ENCODE assay signal across 29 cellular contexts in genomic region chr1:19351858-19352257, GRCh38. TPM values are rescaled to one million over a fixed set of nuclear protein-coding genes. Genes with fewer than 3 reads are reported as not detected.
DNase-seq lines count a peak whose midpoint lies in the region; ATAC-seq and TF ChIP-seq lines count a peak whose summit lies in the region.
"Had no signal": no experiment of that assay in that cellular context is flagged by ENCODE, and none has a peak within 500 bp of the region (broad histone marks: within the 10 kb centered on the region; RNA-seq: fewer than 3 reads in every experiment).

No MANE protein-coding gene starts in this region.

- H3K9me3 ChIP-seq in breast epithelium, result no peaks in the 10 kb centered on the region
- no peaks in the 10 kb centered on the region for H3K9me3 ChIP-seq in esophagus (ENCODE audit: control insufficient read depth in 2 of 2, insufficient read depth in 1 of 2, low read depth in 1 of 2, low read length in 1 of 2)
- no peaks in the 10 kb centered on the region for H3K9me3 ChIP-seq in ovary
- H3K9me3 ChIP-seq in uterus, result no peaks in the 10 kb centered on the region
- H3K9me3 ChIP-seq in naive thymus-derived CD4-positive, alpha-beta T cell (ENCODE audit: control insufficient read depth in 2 of 3, low read length in 3 of 3), result no peaks in the 10 kb centered on the region
- H3K9me3 ChIP-seq: A549, ascending aorta, thoracic aorta had no signal

- POLR2A ChIA-PET in MCF 10A (lab: Yijun Ruan, JAX), result no interaction called here
- POLR2A ChIA-PET in naive thymus-derived CD4-positive, alpha-beta T cell (lab: Charles Lee), result interaction anchor here (1.0 kb wide), 1 partner anchor 134 kb away, joined by 3 read pairs; no protein-coding TSS in a partner anchor

- H3K27me3 Mint-ChIP-seq in MCF 10A (ENCODE audit: insufficient read depth, unreplicated experiment), result no peaks in the 10 kb centered on the region
- no peaks in the 10 kb centered on the region for H3K27me3 Mint-ChIP-seq in T-helper 2 cell treated with Interferon-gamma antibody and Interleukin-4, amounts not matched to agents 5 μg/mL and 100 μg/mL, for 36 hours (ENCODE audit: low read depth)
- H3K27me3 Mint-ChIP-seq in naive thymus-derived CD4-positive, alpha-beta T cell, result no peaks in the 10 kb centered on the region
- H3K27me3 Mint-ChIP-seq: activated naive CD8-positive, alpha-beta T cell treated with anti-CD3 and anti-CD28 coated beads for 36 hours; CD4-positive, alpha-beta memory T cell; natural killer cell treated with Interleukin-12 subunit alpha and Interleukin-12 subunit beta and Interleukin-15 and Interleukin-18, amount 100 ng/mL, for 72 hours had no signal

- BruUV-seq in MCF 10A (replicated peaks; lab: Mats Ljungman, UMichigan), result no TSS peak

- no peaks in the 10 kb centered on the region for H3K9me3 Mint-ChIP-seq in MCF 10A (ENCODE audit: unreplicated experiment)
- no peaks in the 10 kb centered on the region for H3K9me3 Mint-ChIP-seq in T-helper 2 cell treated with Interferon-gamma antibody and Interleukin-4, amounts not matched to agents 5 μg/mL and 100 μg/mL, for 36 hours
- H3K9me3 Mint-ChIP-seq in naive thymus-derived CD4-positive, alpha-beta T cell, result no peaks in the 10 kb centered on the region
- H3K9me3 Mint-ChIP-seq: activated naive CD8-positive, alpha-beta T cell treated with anti-CD3 and anti-CD28 coated beads for 36 hours; activated T-helper 2 cell treated with anti-CD3 and anti-CD28 coated beads, Interferon-gamma antibody, Interleukin-2, Interleukin-4, amounts not matched to agents 10 μg/mL and 5 μg/mL and 100 μg/mL, durations not matched to agents 14 hours and 24 hours and 36 hours; CD4-positive, alpha-beta memory T cell; natural killer cell treated with Interleukin-12 subunit alpha and Interleukin-12 subunit beta and Interleukin-15 and Interleukin-18, amount 100 ng/mL, for 72 hours had no signal

- TF ChIP-seq CTCF in breast epithelium (IDR thresholded peaks at IDR 0.05), result no peak
- no peak for TF ChIP-seq CTCF in MCF 10A (IDR thresholded peaks at IDR 0.05; ENCODE audit: unreplicated experiment)
- no peak for TF ChIP-seq CTCF in ovary (IDR thresholded peaks at IDR 0.05)
- no peak for TF ChIP-seq CTCF in uterus (IDR thresholded peaks at IDR 0.05)

- H3K4me1 Mint-ChIP-seq in MCF 10A (ENCODE audit: insufficient read depth, unreplicated experiment), result no peaks in the 10 kb centered on the region
- H3K4me1 Mint-ChIP-seq in T-helper 2 cell treated with Interferon-gamma antibody and Interleukin-4, amounts not matched to agents 5 μg/mL and 100 μg/mL, for 36 hours (ENCODE audit: low read depth), result peaks cover 2% of the 10 kb centered on the region
- peaks cover 0 to 6% (median 0%) of the 10 kb centered on the region in 7 donors for H3K4me1 Mint-ChIP-seq in naive thymus-derived CD4-positive, alpha-beta T cell
- H3K4me1 Mint-ChIP-seq: activated naive CD8-positive, alpha-beta T cell treated with anti-CD3 and anti-CD28 coated beads for 36 hours had no signal

- H3K27ac Mint-ChIP-seq in MCF 10A (ENCODE audit: low read depth, unreplicated experiment), result no peak overlapping the region
- no peak overlapping the region for H3K27ac Mint-ChIP-seq in T-helper 2 cell treated with Interferon-gamma antibody and Interleukin-4, amounts not matched to agents 5 μg/mL and 100 μg/mL, for 36 hours
- H3K27ac Mint-ChIP-seq in naive thymus-derived CD4-positive, alpha-beta T cell, result peak overlapping the region in 1 of 9 donors; percentile 59
- H3K27ac Mint-ChIP-seq: activated T-helper 2 cell treated with anti-CD3 and anti-CD28 coated beads, Interferon-gamma antibody, Interleukin-2, Interleukin-4, amounts not matched to agents 10 μg/mL and 5 μg/mL and 100 μg/mL, durations not matched to agents 14 hours and 24 hours and 36 hours had no signal

- no peak for DNase-seq in breast epithelium (ENCODE audit: low spot score in 2 of 2)
- no peak for DNase-seq in MCF 10A (ENCODE audit: unreplicated experiment)
- peak in 3 of 5 donors; percentile 39 to 75 (median 63) for DNase-seq in ovary
- peak; percentile 63 to 77 for DNase-seq in uterus
- DNase-seq in NCI-H748 treated with DMSO at 0.1 percent for 48 hours (lab: John Stamatoyannopoulos, UW), result no peak
- DNase-seq in T-helper 2 cell treated with Interferon-gamma antibody and Interleukin-4, amounts not matched to agents 5 μg/mL and 100 μg/mL, for 36 hours (ENCODE audit: low spot score), result no peak
- no peak for DNase-seq in naive thymus-derived CD4-positive, alpha-beta T cell
- DNase-seq: activated CD4-positive, alpha-beta T cell treated with anti-CD3 and anti-CD28 coated beads, Interleukin-2, amount 50 U/mL, for 1 hour; activated naive CD8-positive, alpha-beta T cell treated with anti-CD3 and anti-CD28 coated beads for 36 hours; AML-193; caudate nucleus; CD4-positive, alpha-beta memory T cell; islet precursor cell; midbrain; NCI-H1048; NCI-H187; NCI-H2171; NCI-H524 treated with DMSO at 0.1 percent for 48 hours; PC-9; SHP77; stimulated activated CD4-positive, alpha-beta T cell treated with anti-CD3 and anti-CD28 coated beads, Interleukin-4, amount 100 ng/mL, for 1 hour; T-helper 9 cell; WERI-Rb-1 had no signal

- H3K4me3 Mint-ChIP-seq in MCF 10A (ENCODE audit: unreplicated experiment), result no peak overlapping the region
- H3K4me3 Mint-ChIP-seq in T-helper 2 cell treated with Interferon-gamma antibody and Interleukin-4, amounts not matched to agents 5 μg/mL and 100 μg/mL, for 36 hours, result no peak overlapping the region
- H3K4me3 Mint-ChIP-seq in naive thymus-derived CD4-positive, alpha-beta T cell, result no peak overlapping the region
- H3K4me3 Mint-ChIP-seq: activated naive CD8-positive, alpha-beta T cell treated with anti-CD3 and anti-CD28 coated beads for 36 hours; CD4-positive, alpha-beta memory T cell; natural killer cell treated with Interleukin-12 subunit alpha and Interleukin-12 subunit beta and Interleukin-15 and Interleukin-18, amount 100 ng/mL, for 72 hours had no signal

- intact Hi-C loops in breast epithelium (cut with DNase I; ENCODE audit: low total_unique reads), result no loop called here
- intact Hi-C loops in MCF 10A (cut with micrococcal nuclease), result no loop called here
- intact Hi-C loops in ovary (cut with DNase I), result no loop called here
- intact Hi-C loops in uterus (cut with DNase I; ENCODE audit: low total_unique reads), result no loop called here
- intact Hi-C loops in naive thymus-derived CD4-positive, alpha-beta T cell (cut with micrococcal nuclease), result no loop called here

- H3K36me3 ChIP-seq in breast epithelium (no peaks in the 10 kb centered on the region), esophagus (ENCODE audit: control insufficient read depth in 2 of 2, insufficient read depth in 2 of 2, low read length in 1 of 2) (peaks cover 12 to 44% of the 10 kb centered on the region in 2 donors), ovary (no peaks in the 10 kb centered on the region), uterus (no peaks in the 10 kb centered on the region)
- H3K36me3 ChIP-seq in naive thymus-derived CD4-positive, alpha-beta T cell (ENCODE audit: control insufficient read depth in 2 of 3, insufficient read depth in 3 of 3, low read length in 3 of 3), result peaks cover 22 to 88% (median 41%) of the 10 kb centered on the region in 3 experiments

- H3K27ac ChIP-seq in breast epithelium (peak overlapping the region; percentile 8 to 70), esophagus (ENCODE audit: low read depth in 2 of 2, low read length in 1 of 2) (peak overlapping the region; percentile 4 to 28), ovary (peak overlapping the region in 1 of 2 donors; percentile 11), uterus (peak overlapping the region; percentile 52 to 74)
- H3K27ac ChIP-seq in naive thymus-derived CD4-positive, alpha-beta T cell (ENCODE audit: low read depth, low read length), result no peak overlapping the region
- H3K27ac ChIP-seq: A549, ascending aorta, PC-9, thoracic aorta, WERI-Rb-1 had no signal

- TF ChIP-seq EP300 in ovary (IDR thresholded peaks at IDR 0.05), result no peak

- CTCF ChIA-PET in MCF 10A (lab: Yijun Ruan, JAX), result interaction anchor here (0.6 to 2.3 kb wide), 2 partner anchors 10 to 143 kb away, joined by 3 to 10 read pairs; no protein-coding TSS in a partner anchor
- CTCF ChIA-PET in naive thymus-derived CD4-positive, alpha-beta T cell (lab: Charles Lee), result no interaction called here

- ATAC-seq in naive thymus-derived CD4-positive, alpha-beta T cell, result no peak
- ATAC-seq: A549; natural killer cell treated with Interleukin-12 subunit alpha and Interleukin-12 subunit beta and Interleukin-15 and Interleukin-18, amount 100 ng/mL, for 72 hours had no signal

- H3K27me3 ChIP-seq in breast epithelium (no peaks in the 10 kb centered on the region), esophagus (ENCODE audit: control insufficient read depth in 1 of 2, insufficient read depth in 2 of 2, low read length in 2 of 2) (no peaks in the 10 kb centered on the region), ovary (no peaks in the 10 kb centered on the region), uterus (no peaks in the 10 kb centered on the region)
- no peaks in the 10 kb centered on the region for H3K27me3 ChIP-seq in naive thymus-derived CD4-positive, alpha-beta T cell (ENCODE audit: control insufficient read depth in 2 of 2, insufficient read depth in 2 of 2, low read length in 2 of 2)
- H3K27me3 ChIP-seq: ascending aorta had no signal

- no peak overlapping the region for H3K4me3 ChIP-seq in breast epithelium
- H3K4me3 ChIP-seq in esophagus (ENCODE audit: low read depth in 1 of 2, low read length in 2 of 2), result no peak overlapping the region
- no peak overlapping the region for H3K4me3 ChIP-seq in ovary
- no peak overlapping the region for H3K4me3 ChIP-seq in uterus
- no peak overlapping the region for H3K4me3 ChIP-seq in naive thymus-derived CD4-positive, alpha-beta T cell (ENCODE audit: low read length)
- H3K4me3 ChIP-seq: A549, ascending aorta, PC-9, thoracic aorta had no signal

- peaks cover 0 to 8% of the 10 kb centered on the region in 2 donors for H3K4me1 ChIP-seq in breast epithelium
- peaks cover 4 to 24% of the 10 kb centered on the region in 2 donors for H3K4me1 ChIP-seq in esophagus (ENCODE audit: control insufficient read depth in 2 of 2, insufficient read depth in 2 of 2, low read length in 1 of 2)
- H3K4me1 ChIP-seq in ovary (ENCODE audit: insufficient read depth), result peaks cover 15% of the 10 kb centered on the region
- peaks cover 0 to 6% of the 10 kb centered on the region in 2 donors for H3K4me1 ChIP-seq in uterus
- no peaks in the 10 kb centered on the region for H3K4me1 ChIP-seq in naive thymus-derived CD4-positive, alpha-beta T cell (ENCODE audit: control insufficient read depth in 2 of 2, insufficient read depth in 2 of 2, low read length in 2 of 2)
- H3K4me1 ChIP-seq: A549, ascending aorta had no signal

- 68 to 77% methylated on average over 11 of the region's 11 CpGs for WGBS in esophagus, 2 donors
- WGBS in ovary, 3 donors, result 45 to 51% (median 46%) methylated on average over 11 of the region's 11 CpGs

- no peak for TF ChIP-seq POLR2A in breast epithelium (IDR thresholded peaks at IDR 0.05)
- TF ChIP-seq POLR2A in ovary (IDR thresholded peaks at IDR 0.05), result no peak
- TF ChIP-seq POLR2A in uterus (IDR thresholded peaks at IDR 0.05), result no peak

- peaks cover 56% of the 10 kb centered on the region for H3K36me3 Mint-ChIP-seq in MCF 10A (ENCODE audit: insufficient read depth, unreplicated experiment)
- H3K36me3 Mint-ChIP-seq in T-helper 2 cell treated with Interferon-gamma antibody and Interleukin-4, amounts not matched to agents 5 μg/mL and 100 μg/mL, for 36 hours (ENCODE audit: low read depth), result peaks cover 40% of the 10 kb centered on the region
- H3K36me3 Mint-ChIP-seq in naive thymus-derived CD4-positive, alpha-beta T cell, result peaks cover 5 to 44% (median 13%) of the 10 kb centered on the region in 5 donors
- H3K36me3 Mint-ChIP-seq: natural killer cell treated with Interleukin-12 subunit alpha and Interleukin-12 subunit beta and Interleukin-15 and Interleukin-18, amount 100 ng/mL, for 72 hours had no signal

RNA-seq across cellular contexts. Expression of gene SLC66A1, which starts 39.7 kb away (rescaled TPM):
- 10 to 100 TPM in 2 of 3 donors, 1 to 10 TPM in 1; 6.2 to 13.9 (median 13.1) TPM for total RNA-seq in breast epithelium
- 16.2 and 20.2 TPM in 2 replicates for total RNA-seq in MCF 10A (2022)
- 1 to 10 TPM; 8.6 to 8.9 TPM for polyA plus RNA-seq in esophagus
- 10 to 100 TPM in 5 of 7 donors, 1 to 10 TPM in 2; 9.2 to 15.2 (median 10.4) TPM for total RNA-seq in ovary
- 1 to 10 TPM; 2.4 to 10.0 TPM for polyA plus RNA-seq in ovary
- 10 to 100 TPM in 2 of 4 donors, 1 to 10 TPM in 1, under 1 TPM in 1; 0.88 to 18.1 (median 8.2) TPM for total RNA-seq in uterus
- 1 to 10 TPM; 3.8 to 8.4 (median 7.2) TPM for total RNA-seq in naive thymus-derived CD4-positive, alpha-beta T cell
- polyA plus RNA-seq in naive thymus-derived CD4-positive, alpha-beta T cell, result 1 to 10 TPM; 1.3 to 5.4 TPM

RNA-seq across cellular contexts. Expression of gene AKR7A2, which starts 39.9 kb away (rescaled TPM):
- 100 to 1,000 TPM in 1 of 3 donors, 10 to 100 TPM in 2; 65.9 to 116 (median 80.5) TPM for total RNA-seq in breast epithelium
- 26.7 and 28.7 TPM in 2 replicates for total RNA-seq in MCF 10A (2022)
- 10 to 100 TPM in 1 of 2 donors, 1 to 10 TPM in 1; 9.4 to 52.6 TPM for polyA plus RNA-seq in esophagus
- total RNA-seq in ovary, result 10 to 100 TPM; 44.6 to 83.6 (median 68.1) TPM
- polyA plus RNA-seq in ovary, result 10 to 100 TPM; 37.9 to 51.8 TPM
- total RNA-seq in uterus, result 100 to 1,000 TPM in 1 of 4 donors, 10 to 100 TPM in 2, 1 to 10 TPM in 1; 5.6 to 108 (median 33.6) TPM
- 10 to 100 TPM; 15.7 to 33.9 (median 25.2) TPM for total RNA-seq in naive thymus-derived CD4-positive, alpha-beta T cell
- polyA plus RNA-seq in naive thymus-derived CD4-positive, alpha-beta T cell, result 100 to 1,000 TPM; 108 to 115 TPM

Comparison
In these comparisons a context has a peak if more than half of its experiments do, and no peak if none do; other contexts are left out.
1. DNase-seq: peak in ovary (3 of 5) and uterus (2 of 2); none in breast epithelium (0 of 2), MCF 10A (single experiment), NCI-H748 treated with DMSO at 0.1 percent for 48 hours (single experiment), T-helper 2 cell treated with Interferon-gamma antibody and Interleukin-4, amounts not matched to agents 5 μg/mL and 100 μg/mL, for 36 hours (single experiment) and naive thymus-derived CD4-positive, alpha-beta T cell (0 of 9).